In the genomic region with DNA sequence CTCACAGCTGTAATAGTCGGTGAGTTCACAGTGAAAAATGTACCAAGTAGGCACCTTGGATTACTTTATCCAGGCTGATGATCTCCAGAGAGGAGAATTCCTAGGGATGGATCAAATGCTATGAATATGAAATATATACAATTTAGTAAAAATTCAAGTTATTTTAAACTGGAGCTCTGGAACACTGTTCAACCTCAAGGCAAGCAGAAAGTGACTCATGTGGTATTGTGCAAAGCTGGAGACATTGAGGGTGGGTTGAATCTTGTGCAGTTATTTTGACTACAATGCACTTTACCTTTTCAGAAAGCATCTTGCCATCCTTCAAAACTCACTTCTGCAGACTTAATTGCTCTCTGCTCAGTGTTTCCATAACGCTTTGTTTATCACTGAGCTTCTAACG, we compare ENCODE assay signal across 19 cellular contexts.
"Had no signal": no experiment of that assay in that cellular context is flagged by ENCODE, and none has a peak within 500 bp of the region (broad histone marks: within the 10 kb centered on the region; RNA-seq: fewer than 3 reads in every experiment).

No MANE protein-coding gene starts in this region.

- H3K4me3 Mint-ChIP-seq: activated naive CD8-positive, alpha-beta T cell; activated T-helper 1 cell treated with anti-CD3 and anti-CD28 coated beads, Interleukin-12 subunit alpha, Interleukin-12 subunit beta, Interleukin-2, Interleukin-4 antibody, amounts not matched to agents 30 ng/mL and 10 ng/mL and 1 ng/mL, durations not matched to agents 14 hours and 24 hours and 36 hours; central memory CD8-positive, alpha-beta T cell; nephron progenitor cell had no signal

- H3K36me3 Mint-ChIP-seq: activated naive CD8-positive, alpha-beta T cell had no signal

- H3K27ac Mint-ChIP-seq: activated naive CD8-positive, alpha-beta T cell; activated T-helper 1 cell treated with anti-CD3 and anti-CD28 coated beads, Interleukin-12 subunit alpha, Interleukin-12 subunit beta, Interleukin-2, Interleukin-4 antibody, amounts not matched to agents 30 ng/mL and 10 ng/mL and 1 ng/mL, durations not matched to agents 14 hours and 24 hours and 36 hours; nephron progenitor cell had no signal

- H3K27ac ChIP-seq: body of pancreas, gastroesophageal sphincter, heart left ventricle, left lung, tibial nerve, uterus had no signal

- H3K4me3 ChIP-seq: body of pancreas, gastroesophageal sphincter, heart left ventricle, left lung, tibial nerve, uterus had no signal

- H3K9me3 ChIP-seq: body of pancreas, gastroesophageal sphincter, heart left ventricle, left lung, tibial nerve, uterus had no signal

- ATAC-seq: body of pancreas, esophagus mucosa, gastroesophageal sphincter, heart left ventricle, left lung had no signal

- H3K27me3 Mint-ChIP-seq: activated naive CD8-positive, alpha-beta T cell; central memory CD8-positive, alpha-beta T cell had no signal

- H3K36me3 ChIP-seq: gastroesophageal sphincter, heart left ventricle, left lung, tibial nerve, uterus had no signal

- H3K9me3 Mint-ChIP-seq: activated T-helper 1 cell treated with anti-CD3 and anti-CD28 coated beads, Interleukin-12 subunit alpha, Interleukin-12 subunit beta, Interleukin-2, Interleukin-4 antibody, amounts not matched to agents 30 ng/mL and 10 ng/mL and 1 ng/mL, durations not matched to agents 14 hours and 24 hours and 36 hours; central memory CD8-positive, alpha-beta T cell had no signal

- DNase-seq: activated CD4-positive, alpha-beta T cell treated with anti-CD3 and anti-CD28 coated beads, Interleukin-2, amount 50 U/mL, for 48 hours; activated gamma-delta T cell treated with Interleukin-2 at 50 U/mL for 16 hours; activated T-cell treated with anti-CD3 and anti-CD28 coated beads for 4 hours; amygdala; body of pancreas; cortex of kidney; heart left ventricle; left lung; nephron progenitor cell; nucleus accumbens; stimulated activated CD4-positive, alpha-beta T cell treated with anti-CD3 and anti-CD28 coated beads, Interleukin-2, amount 100 ng/mL, for 24 hours; stimulated activated naive CD4-positive, alpha-beta T cell treated with Interleukin-2 at 50 U/mL for 16 hours; uterus had no signal

- H3K4me1 ChIP-seq: body of pancreas, gastroesophageal sphincter, heart left ventricle, left lung, tibial nerve, uterus had no signal

- H3K4me1 Mint-ChIP-seq: central memory CD8-positive, alpha-beta T cell had no signal

- H3K27me3 ChIP-seq: body of pancreas, gastroesophageal sphincter, heart left ventricle, left lung, tibial nerve had no signal
